Comparison of ENCODE assay signal across 14 cellular contexts in genomic region chr4:183618681-183619080, GRCh38. TPM values are rescaled to one million over a fixed set of nuclear protein-coding genes. Genes with fewer than 3 reads are reported as not detected.
DNase-seq lines count a peak whose midpoint lies in the region; ATAC-seq and TF ChIP-seq lines count a peak whose summit lies in the region.
"Had no signal": no experiment of that assay in that cellular context is flagged by ENCODE, and none has a peak within 500 bp of the region (broad histone marks: within the 10 kb centered on the region; RNA-seq: fewer than 3 reads in every experiment).

No MANE protein-coding gene starts in this region.

- H4K20me1 ChIP-seq in GM23248 (ENCODE audit: insufficient read depth): no peaks in the 10 kb centered on the region

- TF ChIP-seq CTCF in kidney epithelial cell (IDR thresholded peaks at IDR 0.05; ENCODE audit: insufficient read depth, low read length, poor library complexity, severe bottlenecking): no peak
- TF ChIP-seq CTCF in right atrium auricular region (IDR thresholded peaks at IDR 0.05): no peak

- H3K9ac ChIP-seq in GM23248: no peak overlapping the region

- DNase-seq in GM23248 (peak; percentile 29), amniotic epithelial cell (ENCODE audit: low read depth) (peak; percentile 57), kidney epithelial cell (ENCODE audit: low read depth) (peak; percentile 28), renal cortical epithelial cell (ENCODE audit: low read depth) (peak; percentile 92), right atrium auricular region (ENCODE audit: low spot score) (no peak), NCI-H774 (lab: John Stamatoyannopoulos, UW) (no peak)
- DNase-seq: activated naive CD4-positive, alpha-beta T cell treated with anti-CD3 and anti-CD28 coated beads, Interleukin-2, amount 10 ng/mL, durations not matched to agents 7 days and 5 days; naive thymus-derived CD4-positive, alpha-beta T cell; NCI-H446; PC-9 had no signal

- no peaks in the 10 kb centered on the region for H3K9me3 ChIP-seq in GM23248 (ENCODE audit: low read depth)
- no peaks in the 10 kb centered on the region for H3K9me3 ChIP-seq in right atrium auricular region

- H2AFZ ChIP-seq in GM23248: peak overlapping the region; percentile 57
- H2AFZ ChIP-seq: PC-9 had no signal

- H3K4me1 ChIP-seq in GM23248 (ENCODE audit: insufficient read depth) (no peaks in the 10 kb centered on the region), right atrium auricular region (no peaks in the 10 kb centered on the region)

- no peak overlapping the region for H3K4me2 ChIP-seq in GM23248 (ENCODE audit: unreplicated experiment)
- H3K4me2 ChIP-seq: PC-9 had no signal

- H3K27ac ChIP-seq in GM23248: no peak overlapping the region
- no peak overlapping the region for H3K27ac ChIP-seq in right atrium auricular region
- H3K27ac ChIP-seq: PC-9, skin epidermis, VCaP had no signal

- in situ Hi-C loops in GM23248 (cut with MboI): no loop called here

- no peaks in the 10 kb centered on the region for H3F3A ChIP-seq in GM23248 (ENCODE audit: insufficient read depth)

- ATAC-seq in HG03571 (IDR thresholded peaks at IDR 0.05; ENCODE audit: unreplicated experiment) (no peak), HG02678 (IDR thresholded peaks at IDR 0.05; ENCODE audit: unreplicated experiment) (no peak)
- ATAC-seq: naive thymus-derived CD4-positive, alpha-beta T cell had no signal

- no peaks in the 10 kb centered on the region for H3K36me3 ChIP-seq in GM23248 (ENCODE audit: low read depth)
- no peaks in the 10 kb centered on the region for H3K36me3 ChIP-seq in kidney epithelial cell (ENCODE audit: control insufficient read depth, insufficient read depth, low read length)
- no peaks in the 10 kb centered on the region for H3K36me3 ChIP-seq in right atrium auricular region

- H3K79me2 ChIP-seq in GM23248 (ENCODE audit: insufficient read depth): no peaks in the 10 kb centered on the region

- H3K9me2 ChIP-seq in GM23248 (ENCODE audit: insufficient read depth): no peaks in the 10 kb centered on the region

- 48 to 61% methylated on average over 4 of the region's 4 CpGs for WGBS in GM23248 (ENCODE audit: low coverage in 1 of 2, low lambda C conversion rate in 2 of 2, missing lambda C conversion rate in 2 of 2), 2 experiments

- H3K27me3 ChIP-seq in GM23248 (replicated peaks; ENCODE audit: insufficient read depth) (peaks cover 2% of the 10 kb centered on the region; the same call in 1 of the 2 replicates), kidney epithelial cell (ENCODE audit: control insufficient read depth, insufficient read depth, low read length) (no peaks in the 10 kb centered on the region), right atrium auricular region (no peaks in the 10 kb centered on the region)

- H3K4me3 ChIP-seq in GM23248 (no peak overlapping the region), kidney epithelial cell (ENCODE audit: low read depth, low read length) (no peak overlapping the region), right atrium auricular region (no peak overlapping the region)
- H3K4me3 ChIP-seq: PC-9, skin epidermis had no signal

RNA-seq across cellular contexts. Expression of gene RWDD4, which starts 40.3 kb away (rescaled TPM):
- 31.0 and 41.6 TPM in 2 replicates for total RNA-seq in GM23248 (2014; rRNA removed; shearing (Covaris generic))
- polyA plus RNA-seq in GM23248 (2016; fragmentation: Nextera tagmentation; extraction: Ambion mirVana): 38.0 and 40.8 TPM in 2 replicates
- total RNA-seq in kidney epithelial cell (17.6 and 20.7 TPM in 2 replicates), renal cortical epithelial cell (23.4 and 28.5 TPM in 2 replicates), right atrium auricular region (10 to 100 TPM; 15.3 to 24.9 TPM)

RNA-seq across cellular contexts. Expression of gene TRAPPC11, which starts 40.4 kb away (rescaled TPM):
- 33.9 and 50.5 TPM in 2 replicates for total RNA-seq in GM23248 (2014; rRNA removed; shearing (Covaris generic))
- 17.2 and 18.0 TPM in 2 replicates for polyA plus RNA-seq in GM23248 (2016; fragmentation: Nextera tagmentation; extraction: Ambion mirVana)
- total RNA-seq in kidney epithelial cell (30.3 and 39.1 TPM in 2 replicates), renal cortical epithelial cell (48.1 and 63.6 TPM in 2 replicates), right atrium auricular region (10 to 100 TPM; 22.2 to 31.0 TPM)

Comparison
In these comparisons a context has a peak if more than half of its experiments do, and no peak if none do; other contexts are left out.
1. DNase-seq: peak in GM23248 (single experiment), amniotic epithelial cell (single experiment), kidney epithelial cell (single experiment) and renal cortical epithelial cell (single experiment); none in right atrium auricular region (single experiment) and NCI-H774 (single experiment).